Comparison of ENCODE assay signal across 1 cellular context in genomic region chr9:88949961-88950340, GRCh38.
TF ChIP-seq lines count a peak whose summit lies in the region.

No MANE protein-coding gene starts in this region.

TF ChIP-seq in H1, 55 proteins besides CTCF, POLR2A, EP300 and RAD21:
- TF ChIP-seq GTF2F1 (IDR thresholded peaks at IDR 0.05; ENCODE audit: borderline replicate concordance, low read depth, low read length) (no peak), NANOG (IDR thresholded peaks at IDR 0.05; ENCODE audit: insufficient read depth, low read depth, low read length, poor library complexity, severe bottlenecking) (no peak), RNF2 (IDR thresholded peaks at IDR 0.05; ENCODE audit: borderline replicate concordance, low read depth, low read length, missing control alignments, poor library complexity, severe bottlenecking) (no peak), SAP30 (IDR thresholded peaks at IDR 0.05; ENCODE audit: insufficient read depth, insufficient replicate concordance, low read length) (no peak), SIN3A (conservative IDR thresholded peaks at IDR 0.05 in 1 of 2, IDR thresholded peaks at IDR 0.05 in 1 of 2; ENCODE audit: low read depth in 1 of 2, low read length in 2 of 2) (no peak), SIX5 (IDR thresholded peaks at IDR 0.05; ENCODE audit: low read depth, low read length) (no peak), SP1 (IDR thresholded peaks at IDR 0.05; ENCODE audit: low read depth, low read length) (no peak), POLR2AphosphoS5 (IDR thresholded peaks at IDR 0.05; ENCODE audit: low read depth, low read length) (no peak), TAF7 (optimal IDR thresholded peaks at IDR 0.05; ENCODE audit: borderline replicate concordance, low read depth, low read length) (no peak), TEAD4 (IDR thresholded peaks at IDR 0.05; ENCODE audit: low read depth, low read length) (no peak), CHD1 (IDR thresholded peaks at IDR 0.05; ENCODE audit: low read depth, low read length) (no peak), SIRT6 (IDR thresholded peaks at IDR 0.05; ENCODE audit: low read length) (no peak), PHF8 (conservative IDR thresholded peaks at IDR 0.05; ENCODE audit: low read depth, low read length) (no peak), RBBP5 (IDR thresholded peaks at IDR 0.05; ENCODE audit: borderline replicate concordance, low read depth, low read length) (no peak), CREB1 (IDR thresholded peaks at IDR 0.05) (no peak), EZH2 (IDR thresholded peaks at IDR 0.05; ENCODE audit: low read depth, low read length, severe bottlenecking) (no peak), CTBP2 (IDR thresholded peaks at IDR 0.05; ENCODE audit: borderline replicate concordance, insufficient read depth, insufficient read length, low read length) (no peak), KDM1A (IDR thresholded peaks at IDR 0.05; ENCODE audit: borderline replicate concordance, low read length) (no peak), CHD2 (IDR thresholded peaks at IDR 0.05; ENCODE audit: low read length) (no peak)
